ENCODE assay signal across 9 cellular contexts in the genomic region with DNA sequence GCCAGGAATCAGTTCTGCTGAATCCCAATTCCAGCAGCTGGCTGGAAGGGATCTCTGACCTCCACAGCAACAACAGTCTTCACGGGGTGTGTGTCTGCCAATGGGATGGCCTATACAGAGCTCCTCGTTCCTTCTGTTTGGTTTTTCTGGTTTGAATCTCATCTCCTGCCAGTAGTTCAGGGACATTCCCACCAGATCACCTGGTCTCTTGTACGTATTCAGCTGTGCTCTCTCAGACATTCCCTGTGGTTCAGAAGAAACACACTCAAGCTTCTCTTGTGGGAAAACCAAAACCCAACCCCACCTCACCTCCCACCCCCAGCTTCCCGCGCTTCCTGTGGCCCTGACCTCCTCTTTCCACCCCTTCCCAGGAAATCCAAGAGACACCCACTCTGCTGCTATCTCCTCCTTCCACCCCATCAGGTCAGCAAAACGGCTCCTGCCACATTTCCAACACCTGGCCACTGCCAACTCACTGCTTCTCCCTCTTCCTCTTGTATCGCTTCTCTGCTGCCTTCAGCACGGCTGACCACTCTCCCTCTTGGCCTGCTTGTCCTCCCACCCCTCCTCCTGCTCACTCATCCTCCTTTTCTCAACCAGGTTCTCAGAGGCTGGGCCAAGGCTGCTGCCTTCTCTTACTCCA.
DNase-seq lines count a peak whose midpoint lies in the region; ATAC-seq and TF ChIP-seq lines count a peak whose summit lies in the region.
"Had no signal": no experiment of that assay in that cellular context is flagged by ENCODE, and none has a peak within 500 bp of the region (broad histone marks: within the 10 kb centered on the region; RNA-seq: fewer than 3 reads in every experiment).

No MANE protein-coding gene starts in this region.

- no peak overlapping the region for H3K4me3 ChIP-seq in ascending aorta

- TF ChIP-seq CTCF in ascending aorta (IDR thresholded peaks at IDR 0.05) (no peak), natural killer cell (IDR thresholded peaks at IDR 0.05) (no peak)

- ATAC-seq in GM18502 (IDR thresholded peaks at IDR 0.05; ENCODE audit: poor library complexity, unreplicated experiment) (peak; percentile 53), HG02610 (IDR thresholded peaks at IDR 0.05; ENCODE audit: unreplicated experiment) (peak; percentile 60), natural killer cell (no peak), left colon (no peak)

- peaks cover 9 to 21% of the 10 kb centered on the region in 2 donors for H3K36me3 ChIP-seq in ascending aorta

- peak overlapping the region; percentile 17 to 62 for H3K27ac ChIP-seq in ascending aorta

- H3K36me3 Mint-ChIP-seq in natural killer cell, result peaks cover 4% of the 10 kb centered on the region

- peaks cover 0 to 8% of the 10 kb centered on the region in 2 donors for H3K9me3 ChIP-seq in ascending aorta

- peaks cover 7 to 21% of the 10 kb centered on the region in 2 donors for H3K4me1 Mint-ChIP-seq in natural killer cell

- no peaks in the 10 kb centered on the region for H3K9me3 Mint-ChIP-seq in natural killer cell

- no peaks in the 10 kb centered on the region for H3K27me3 Mint-ChIP-seq in natural killer cell (ENCODE audit: low read depth in 2 of 2)

- H3K27ac Mint-ChIP-seq in natural killer cell, result peak overlapping the region; percentile 67

- no peaks in the 10 kb centered on the region for H3K27me3 ChIP-seq in ascending aorta

- no peak for DNase-seq in ascending aorta (ENCODE audit: low spot score in 2 of 2)
- DNase-seq in natural killer cell, result no peak
- DNase-seq in stimulated activated CD4-positive, alpha-beta T cell treated with anti-CD3 and anti-CD28 coated beads, Interleukin-15, amount 100 ng/mL, for 24 hours, result no peak
- DNase-seq in left colon, result no peak
- DNase-seq in germinal center (ENCODE audit: low spot score), result no peak
- DNase-seq in NCI-H1105 (lab: John Stamatoyannopoulos, UW), result no peak
- DNase-seq: NCI-H1930 had no signal

- intact Hi-C loops in ascending aorta (cut with DNase I) (no loop called here), natural killer cell (cut with micrococcal nuclease) (no loop called here), left colon (cut with DNase I, micrococcal nuclease) (no loop called here)

- H3K4me3 Mint-ChIP-seq in natural killer cell, result no peak overlapping the region

- peaks cover 0 to 2% of the 10 kb centered on the region in 2 donors for H3K4me1 ChIP-seq in ascending aorta

Comparison
In these comparisons a context has a peak if more than half of its experiments do, and no peak if none do; other contexts are left out.
1. ATAC-seq: peak in GM18502 (single experiment) and HG02610 (single experiment); none in natural killer cell (0 of 3) and left colon (single experiment).